ENCODE assay signal across 1 cellular context in the genomic region with DNA sequence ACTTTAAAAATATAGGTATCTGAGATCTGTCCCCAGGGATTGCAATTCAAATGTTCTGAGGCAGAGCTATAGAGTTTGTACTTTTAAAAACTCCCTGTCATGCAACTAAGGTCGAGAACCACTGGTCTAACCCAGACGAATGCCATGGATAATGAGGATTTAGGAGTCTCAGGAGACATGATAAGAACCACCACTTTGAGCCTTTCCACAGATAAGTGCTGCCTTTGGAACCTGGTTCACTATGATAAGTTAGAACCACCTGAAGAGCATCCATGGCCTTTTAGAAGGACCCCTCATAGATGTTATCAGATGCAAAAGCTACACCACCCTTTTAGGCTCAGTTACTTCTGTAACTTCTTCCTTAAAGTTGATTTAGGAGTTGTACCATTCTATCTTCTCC.
A peak's percentile ranks its signal among the peaks of the same experiment; 100 is the strongest.
TF ChIP-seq lines count a peak whose summit lies in the region.

No MANE protein-coding gene starts in this region.

TF ChIP-seq in K562, 482 proteins besides CTCF, POLR2A, EP300 and RAD21 (continued from another document and continues in another):
- TF ChIP-seq TEAD1 (CRISPR knock-in tag; IDR thresholded peaks at IDR 0.05) (peak in 1 of 2 experiments; percentile 40; a peak in 1 of 4 replicates), NONO (IDR thresholded peaks at IDR 0.05; ENCODE audit: low read depth in 2 of 2, low read length in 1 of 2) (peak in 1 of 2 experiments; percentile 59; a peak in 1 of 4 replicates), ZFP91 (CRISPR knock-in tag; IDR thresholded peaks at IDR 0.05) (no peak), ZNF785 (CRISPR knock-in tag; IDR thresholded peaks at IDR 0.05) (no peak), TCF7 (IDR thresholded peaks at IDR 0.05; ENCODE audit: borderline replicate concordance) (peak; percentile 57; the same call in 1 of the 2 replicates), GTF2F1 (IDR thresholded peaks at IDR 0.05; ENCODE audit: low read depth, low read length) (no peak), TEAD4 (IDR thresholded peaks at IDR 0.05; ENCODE audit: low read length) (peak; percentile 97), TEAD4 (CRISPR knock-in tag; IDR thresholded peaks at IDR 0.05; ENCODE audit: borderline replicate concordance) (no peak), BRF1 (IDR thresholded peaks at IDR 0.05; ENCODE audit: borderline replicate concordance, extremely low read depth, insufficient read length) (no peak), HDAC1 (IDR thresholded peaks at IDR 0.05) (peak; percentile 55 to 83; a peak in 3 of 4 replicates), SP2 (IDR thresholded peaks at IDR 0.05; ENCODE audit: extremely low read depth, low read depth, low read length, poor library complexity, severe bottlenecking) (no peak), HDGF (IDR thresholded peaks at IDR 0.05) (no peak), NR2C1 (IDR thresholded peaks at IDR 0.05) (no peak), NR2C1 (tag; IDR thresholded peaks at IDR 0.05) (no peak), ARNT (IDR thresholded peaks at IDR 0.05) (peak in 1 of 2 experiments; percentile 40; a peak in 1 of 4 replicates), RBM15 (IDR thresholded peaks at IDR 0.05; ENCODE audit: insufficient read depth, low read length) (no peak), PTRF (tag; IDR thresholded peaks at IDR 0.05) (no peak), CBX3 (IDR thresholded peaks at IDR 0.05; ENCODE audit: borderline replicate concordance in 1 of 2, low read length in 2 of 2) (0 out of 3 replicates have a peak, but pooled peaks of 1 of the 2 experiments have one; percentile 20), NR1H2 (CRISPR knock-in tag; IDR thresholded peaks at IDR 0.05) (no peak), ZNF79 (CRISPR knock-in tag; IDR thresholded peaks at IDR 0.05; ENCODE audit: low read depth) (no peak), POLR3G (IDR thresholded peaks at IDR 0.05; ENCODE audit: extremely low read depth, insufficient read length, insufficient replicate concordance) (no peak), ZNF76 (CRISPR knock-in tag; IDR thresholded peaks at IDR 0.05; ENCODE audit: borderline replicate concordance) (no peak), ZNF175 (CRISPR knock-in tag; IDR thresholded peaks at IDR 0.05; ENCODE audit: low read depth) (no peak), ILF3 (IDR thresholded peaks at IDR 0.05; ENCODE audit: borderline replicate concordance) (0 out of 2 replicates have a peak, but pooled peaks have one; percentile 20), FOXP4 (CRISPR knock-in tag; IDR thresholded peaks at IDR 0.05; ENCODE audit: borderline replicate concordance) (no peak), PURB (CRISPR knock-in tag; IDR thresholded peaks at IDR 0.05; ENCODE audit: low read depth) (no peak), FOXM1 (IDR thresholded peaks at IDR 0.05; ENCODE audit: low read depth) (peak; percentile 84), FOXM1 (CRISPR knock-in tag; IDR thresholded peaks at IDR 0.05; ENCODE audit: low read depth) (no peak), ZNF146 (CRISPR knock-in tag; IDR thresholded peaks at IDR 0.05; ENCODE audit: unreplicated experiment) (no peak), LARP7 (IDR thresholded peaks at IDR 0.05) (no peak), TARDBP (IDR thresholded peaks at IDR 0.05) (peak; percentile 48; the same call in 1 of the 2 replicates), ZNF316 (IDR thresholded peaks at IDR 0.05) (no peak), HSF4 (CRISPR knock-in tag; IDR thresholded peaks at IDR 0.05; ENCODE audit: borderline replicate concordance) (no peak), ZZZ3 (IDR thresholded peaks at IDR 0.05) (no peak), RBM34 (IDR thresholded peaks at IDR 0.05; ENCODE audit: borderline replicate concordance, insufficient read depth, low read length) (no peak), HMGN3 (IDR thresholded peaks at IDR 0.05; ENCODE audit: borderline replicate concordance, extremely low read depth, insufficient read length, low read depth, low read length) (peak; percentile 46), SMARCA5 (IDR thresholded peaks at IDR 0.05) (no peak), ZNF12 (CRISPR knock-in tag; IDR thresholded peaks at IDR 0.05) (no peak), FOXK1 (CRISPR knock-in tag; IDR thresholded peaks at IDR 0.05; ENCODE audit: borderline replicate concordance) (no peak), ZNF449 (CRISPR knock-in tag; IDR thresholded peaks at IDR 0.05) (no peak), PTTG1 (tag; IDR thresholded peaks at IDR 0.05; ENCODE audit: low read depth) (no peak), ZNF830 (CRISPR knock-in tag; IDR thresholded peaks at IDR 0.05) (no peak), MEF2D (tag; conservative IDR thresholded peaks at IDR 0.05; ENCODE audit: low read depth) (peak; percentile 31; the same call in 1 of the 2 replicates), ZNF561 (CRISPR knock-in tag; conservative IDR thresholded peaks at IDR 0.05) (no peak)
- TF ChIP-seq, protein P1, sequence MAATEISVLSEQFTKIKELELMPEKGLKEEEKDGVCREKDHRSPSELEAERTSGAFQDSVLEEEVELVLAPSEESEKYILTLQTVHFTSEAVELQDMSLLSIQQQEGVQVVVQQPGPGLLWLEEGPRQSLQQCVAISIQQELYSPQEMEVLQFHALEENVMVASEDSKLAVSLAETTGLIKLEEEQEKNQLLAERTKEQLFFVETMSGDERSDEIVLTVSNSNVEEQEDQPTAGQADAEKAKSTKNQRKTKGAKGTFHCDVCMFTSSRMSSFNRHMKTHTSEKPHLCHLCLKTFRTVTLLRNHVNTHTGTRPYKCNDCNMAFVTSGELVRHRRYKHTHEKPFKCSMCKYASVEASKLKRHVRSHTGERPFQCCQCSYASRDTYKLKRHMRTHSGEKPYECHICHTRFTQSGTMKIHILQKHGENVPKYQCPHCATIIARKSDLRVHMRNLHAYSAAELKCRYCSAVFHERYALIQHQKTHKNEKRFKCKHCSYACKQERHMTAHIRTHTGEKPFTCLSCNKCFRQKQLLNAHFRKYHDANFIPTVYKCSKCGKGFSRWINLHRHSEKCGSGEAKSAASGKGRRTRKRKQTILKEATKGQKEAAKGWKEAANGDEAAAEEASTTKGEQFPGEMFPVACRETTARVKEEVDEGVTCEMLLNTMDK (IDR thresholded peaks at IDR 0.05; ENCODE audit: borderline replicate concordance, insufficient read depth, low read depth, low read length, poor library complexity, severe bottlenecking), result no peak
- TF ChIP-seq, protein P2, sequence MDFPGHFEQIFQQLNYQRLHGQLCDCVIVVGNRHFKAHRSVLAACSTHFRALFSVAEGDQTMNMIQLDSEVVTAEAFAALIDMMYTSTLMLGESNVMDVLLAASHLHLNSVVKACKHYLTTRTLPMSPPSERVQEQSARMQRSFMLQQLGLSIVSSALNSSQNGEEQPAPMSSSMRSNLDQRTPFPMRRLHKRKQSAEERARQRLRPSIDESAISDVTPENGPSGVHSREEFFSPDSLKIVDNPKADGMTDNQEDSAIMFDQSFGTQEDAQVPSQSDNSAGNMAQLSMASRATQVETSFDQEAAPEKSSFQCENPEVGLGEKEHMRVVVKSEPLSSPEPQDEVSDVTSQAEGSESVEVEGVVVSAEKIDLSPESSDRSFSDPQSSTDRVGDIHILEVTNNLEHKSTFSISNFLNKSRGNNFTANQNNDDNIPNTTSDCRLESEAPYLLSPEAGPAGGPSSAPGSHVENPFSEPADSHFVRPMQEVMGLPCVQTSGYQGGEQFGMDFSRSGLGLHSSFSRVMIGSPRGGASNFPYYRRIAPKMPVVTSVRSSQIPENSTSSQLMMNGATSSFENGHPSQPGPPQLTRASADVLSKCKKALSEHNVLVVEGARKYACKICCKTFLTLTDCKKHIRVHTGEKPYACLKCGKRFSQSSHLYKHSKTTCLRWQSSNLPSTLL (IDR thresholded peaks at IDR 0.05), result no peak
- TF ChIP-seq, protein P3, sequence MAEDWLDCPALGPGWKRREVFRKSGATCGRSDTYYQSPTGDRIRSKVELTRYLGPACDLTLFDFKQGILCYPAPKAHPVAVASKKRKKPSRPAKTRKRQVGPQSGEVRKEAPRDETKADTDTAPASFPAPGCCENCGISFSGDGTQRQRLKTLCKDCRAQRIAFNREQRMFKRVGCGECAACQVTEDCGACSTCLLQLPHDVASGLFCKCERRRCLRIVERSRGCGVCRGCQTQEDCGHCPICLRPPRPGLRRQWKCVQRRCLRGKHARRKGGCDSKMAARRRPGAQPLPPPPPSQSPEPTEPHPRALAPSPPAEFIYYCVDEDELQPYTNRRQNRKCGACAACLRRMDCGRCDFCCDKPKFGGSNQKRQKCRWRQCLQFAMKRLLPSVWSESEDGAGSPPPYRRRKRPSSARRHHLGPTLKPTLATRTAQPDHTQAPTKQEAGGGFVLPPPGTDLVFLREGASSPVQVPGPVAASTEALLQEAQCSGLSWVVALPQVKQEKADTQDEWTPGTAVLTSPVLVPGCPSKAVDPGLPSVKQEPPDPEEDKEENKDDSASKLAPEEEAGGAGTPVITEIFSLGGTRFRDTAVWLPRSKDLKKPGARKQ (CRISPR knock-in tag; IDR thresholded peaks at IDR 0.05), result no peak
- TF ChIP-seq, protein P4, sequence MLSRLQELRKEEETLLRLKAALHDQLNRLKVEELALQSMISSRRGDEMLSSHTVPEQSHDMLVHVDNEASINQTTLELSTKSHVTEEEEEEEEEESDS (CRISPR knock-in tag; IDR thresholded peaks at IDR 0.05), result no peak
- TF ChIP-seq, protein P5, sequence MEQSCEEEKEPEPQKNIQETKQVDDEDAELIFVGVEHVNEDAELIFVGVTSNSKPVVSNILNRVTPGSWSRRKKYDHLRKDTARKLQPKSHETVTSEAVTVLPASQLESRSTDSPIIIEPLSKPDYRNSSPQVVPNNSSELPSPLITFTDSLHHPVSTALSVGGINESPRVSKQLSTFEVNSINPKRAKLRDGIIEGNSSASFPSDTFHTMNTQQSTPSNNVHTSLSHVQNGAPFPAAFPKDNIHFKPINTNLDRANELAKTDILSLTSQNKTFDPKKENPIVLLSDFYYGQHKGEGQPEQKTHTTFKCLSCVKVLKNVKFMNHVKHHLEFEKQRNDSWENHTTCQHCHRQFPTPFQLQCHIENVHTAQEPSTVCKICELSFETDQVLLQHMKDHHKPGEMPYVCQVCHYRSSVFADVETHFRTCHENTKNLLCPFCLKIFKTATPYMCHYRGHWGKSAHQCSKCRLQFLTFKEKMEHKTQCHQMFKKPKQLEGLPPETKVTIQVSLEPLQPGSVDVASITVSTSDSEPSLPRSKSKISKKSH (CRISPR knock-in tag; IDR thresholded peaks at IDR 0.05), result no peak
- TF ChIP-seq, protein P6, sequence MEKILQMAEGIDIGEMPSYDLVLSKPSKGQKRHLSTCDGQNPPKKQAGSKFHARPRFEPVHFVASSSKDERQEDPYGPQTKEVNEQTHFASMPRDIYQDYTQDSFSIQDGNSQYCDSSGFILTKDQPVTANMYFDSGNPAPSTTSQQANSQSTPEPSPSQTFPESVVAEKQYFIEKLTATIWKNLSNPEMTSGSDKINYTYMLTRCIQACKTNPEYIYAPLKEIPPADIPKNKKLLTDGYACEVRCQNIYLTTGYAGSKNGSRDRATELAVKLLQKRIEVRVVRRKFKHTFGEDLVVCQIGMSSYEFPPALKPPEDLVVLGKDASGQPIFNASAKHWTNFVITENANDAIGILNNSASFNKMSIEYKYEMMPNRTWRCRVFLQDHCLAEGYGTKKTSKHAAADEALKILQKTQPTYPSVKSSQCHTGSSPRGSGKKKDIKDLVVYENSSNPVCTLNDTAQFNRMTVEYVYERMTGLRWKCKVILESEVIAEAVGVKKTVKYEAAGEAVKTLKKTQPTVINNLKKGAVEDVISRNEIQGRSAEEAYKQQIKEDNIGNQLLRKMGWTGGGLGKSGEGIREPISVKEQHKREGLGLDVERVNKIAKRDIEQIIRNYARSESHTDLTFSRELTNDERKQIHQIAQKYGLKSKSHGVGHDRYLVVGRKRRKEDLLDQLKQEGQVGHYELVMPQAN (IDR thresholded peaks at IDR 0.05; ENCODE audit: borderline replicate concordance), result no peak
- TF ChIP-seq, protein P7, sequence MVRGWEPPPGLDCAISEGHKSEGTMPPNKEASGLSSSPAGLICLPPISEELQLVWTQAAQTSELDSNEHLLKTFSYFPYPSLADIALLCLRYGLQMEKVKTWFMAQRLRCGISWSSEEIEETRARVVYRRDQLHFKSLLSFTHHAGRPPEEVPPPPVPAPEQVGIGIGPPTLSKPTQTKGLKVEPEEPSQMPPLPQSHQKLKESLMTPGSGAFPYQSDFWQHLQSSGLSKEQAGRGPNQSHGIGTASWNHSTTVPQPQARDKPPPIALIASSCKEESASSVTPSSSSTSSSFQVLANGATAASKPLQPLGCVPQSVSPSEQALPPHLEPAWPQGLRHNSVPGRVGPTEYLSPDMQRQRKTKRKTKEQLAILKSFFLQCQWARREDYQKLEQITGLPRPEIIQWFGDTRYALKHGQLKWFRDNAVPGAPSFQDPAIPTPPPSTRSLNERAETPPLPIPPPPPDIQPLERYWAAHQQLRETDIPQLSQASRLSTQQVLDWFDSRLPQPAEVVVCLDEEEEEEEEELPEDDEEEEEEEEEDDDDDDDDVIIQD (CRISPR knock-in tag; IDR thresholded peaks at IDR 0.05), result no peak
